ENCODE assay signal across 8 cellular contexts in genomic region chr11:20443596-20443995, GRCh38.
A peak's percentile ranks its signal among the peaks of the same experiment; 100 is the strongest.
DNase-seq lines count a peak whose midpoint lies in the region; TF ChIP-seq lines count a peak whose summit lies in the region.
"Had no signal": no experiment of that assay in that cellular context is flagged by ENCODE, and none has a peak within 500 bp of the region (broad histone marks: within the 10 kb centered on the region; RNA-seq: fewer than 3 reads in every experiment).

No MANE protein-coding gene starts in this region.

- peak; percentile 7 for TF ChIP-seq CTCF in GM12865 (IDR thresholded peaks at IDR 0.05; ENCODE audit: insufficient read depth, low read depth, low read length, missing control alignments)
- peak; percentile 55 for TF ChIP-seq CTCF in choroid plexus epithelial cell (conservative IDR thresholded peaks at IDR 0.05; ENCODE audit: low read depth, low read length)

- H3K4me3 ChIP-seq in GM12865 (ENCODE audit: low read depth, low read length): no peak overlapping the region
- H3K4me3 ChIP-seq in choroid plexus epithelial cell (ENCODE audit: low read depth, low read length): no peak overlapping the region
- H3K4me3 ChIP-seq: upper lobe of left lung had no signal

- DNase-seq in GM12865 (ENCODE audit: low read depth): peak; percentile 16
- peak; percentile 24 for DNase-seq in NCI-H1105 (lab: John Stamatoyannopoulos, UW)
- peak; percentile 68 for DNase-seq in choroid plexus epithelial cell (ENCODE audit: low read depth)
- peak; percentile 66 for DNase-seq in pons (ENCODE audit: low spot score)
- no peak for DNase-seq in activated T-cell treated with anti-CD3 and anti-CD28 coated beads, Interleukin-2, amount 50 U/mL, for 48 hours
- DNase-seq in NCI-H2196 (lab: John Stamatoyannopoulos, UW; ENCODE audit: unreplicated experiment): no peak
- no peak for DNase-seq in activated effector memory CD4-positive, alpha-beta T cell treated with Interleukin-2 at 50 U/mL for 16 hours
- DNase-seq: upper lobe of left lung had no signal

Comparison
In these comparisons a context has a peak if more than half of its experiments do, and no peak if none do; other contexts are left out.
1. DNase-seq: peak in GM12865 (single experiment), NCI-H1105 (single experiment), choroid plexus epithelial cell (single experiment) and pons (single experiment); none in activated T-cell treated with anti-CD3 and anti-CD28 coated beads, Interleukin-2, amount 50 U/mL, for 48 hours (0 of 2), NCI-H2196 (single experiment) and activated effector memory CD4-positive, alpha-beta T cell treated with Interleukin-2 at 50 U/mL for 16 hours (single experiment).